ENCODE assay signal across 4 cellular contexts in the genomic region with DNA sequence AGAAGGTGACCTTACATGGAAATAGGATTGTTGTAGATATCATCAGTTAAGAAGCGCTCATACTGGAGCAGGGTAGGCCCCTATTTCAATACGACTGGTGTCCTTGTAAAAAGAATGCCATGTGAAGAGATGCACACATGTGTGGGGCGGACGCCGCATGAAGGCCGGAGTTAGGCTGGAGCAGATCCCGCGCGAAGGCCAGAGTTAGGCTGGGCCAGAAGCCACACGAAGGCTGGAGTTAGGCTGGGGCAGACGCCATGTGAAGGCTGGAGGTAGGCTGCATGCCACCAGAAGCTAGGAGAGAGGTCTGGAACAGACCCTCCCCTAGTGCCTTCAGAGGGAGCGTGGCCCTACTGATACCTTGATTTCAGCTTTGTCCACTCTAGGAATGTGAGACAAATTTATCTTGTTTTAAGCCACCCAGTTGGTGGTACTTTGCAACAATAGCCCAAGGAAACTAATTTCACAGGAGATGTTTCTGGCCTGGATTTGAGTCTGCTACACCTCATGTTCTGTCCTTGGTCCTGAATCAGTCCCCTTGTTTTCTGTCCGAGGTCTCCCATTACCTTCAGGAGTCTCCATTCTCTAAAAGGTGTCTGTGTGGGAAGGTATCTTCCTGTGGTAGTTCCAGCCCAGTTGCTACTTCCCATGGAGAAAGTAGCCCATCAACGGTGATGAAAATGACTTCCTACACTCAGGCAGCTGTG.
TF ChIP-seq lines count a peak whose summit lies in the region.

No MANE protein-coding gene starts in this region.

TF ChIP-seq in HEK293, 187 proteins besides CTCF, POLR2A, EP300 and RAD21 (continued from another document):
- peak; percentile 94 for TF ChIP-seq REST (tag by site-specific recombination; IDR thresholded peaks at IDR 0.05)
TF ChIP-seq in HEK293: peak in this region for 1.

TF ChIP-seq in GM12878, 131 proteins besides CTCF, POLR2A, EP300 and RAD21 (continued from another document):
- TF ChIP-seq REST (IDR thresholded peaks at IDR 0.05; ENCODE audit: low read depth, low read length): peak; percentile 69; the same call in 1 of the 2 replicates

TF ChIP-seq in HepG2, 621 proteins besides CTCF, POLR2A, EP300 and RAD21 (continued from another document):
- TF ChIP-seq, protein P1, sequence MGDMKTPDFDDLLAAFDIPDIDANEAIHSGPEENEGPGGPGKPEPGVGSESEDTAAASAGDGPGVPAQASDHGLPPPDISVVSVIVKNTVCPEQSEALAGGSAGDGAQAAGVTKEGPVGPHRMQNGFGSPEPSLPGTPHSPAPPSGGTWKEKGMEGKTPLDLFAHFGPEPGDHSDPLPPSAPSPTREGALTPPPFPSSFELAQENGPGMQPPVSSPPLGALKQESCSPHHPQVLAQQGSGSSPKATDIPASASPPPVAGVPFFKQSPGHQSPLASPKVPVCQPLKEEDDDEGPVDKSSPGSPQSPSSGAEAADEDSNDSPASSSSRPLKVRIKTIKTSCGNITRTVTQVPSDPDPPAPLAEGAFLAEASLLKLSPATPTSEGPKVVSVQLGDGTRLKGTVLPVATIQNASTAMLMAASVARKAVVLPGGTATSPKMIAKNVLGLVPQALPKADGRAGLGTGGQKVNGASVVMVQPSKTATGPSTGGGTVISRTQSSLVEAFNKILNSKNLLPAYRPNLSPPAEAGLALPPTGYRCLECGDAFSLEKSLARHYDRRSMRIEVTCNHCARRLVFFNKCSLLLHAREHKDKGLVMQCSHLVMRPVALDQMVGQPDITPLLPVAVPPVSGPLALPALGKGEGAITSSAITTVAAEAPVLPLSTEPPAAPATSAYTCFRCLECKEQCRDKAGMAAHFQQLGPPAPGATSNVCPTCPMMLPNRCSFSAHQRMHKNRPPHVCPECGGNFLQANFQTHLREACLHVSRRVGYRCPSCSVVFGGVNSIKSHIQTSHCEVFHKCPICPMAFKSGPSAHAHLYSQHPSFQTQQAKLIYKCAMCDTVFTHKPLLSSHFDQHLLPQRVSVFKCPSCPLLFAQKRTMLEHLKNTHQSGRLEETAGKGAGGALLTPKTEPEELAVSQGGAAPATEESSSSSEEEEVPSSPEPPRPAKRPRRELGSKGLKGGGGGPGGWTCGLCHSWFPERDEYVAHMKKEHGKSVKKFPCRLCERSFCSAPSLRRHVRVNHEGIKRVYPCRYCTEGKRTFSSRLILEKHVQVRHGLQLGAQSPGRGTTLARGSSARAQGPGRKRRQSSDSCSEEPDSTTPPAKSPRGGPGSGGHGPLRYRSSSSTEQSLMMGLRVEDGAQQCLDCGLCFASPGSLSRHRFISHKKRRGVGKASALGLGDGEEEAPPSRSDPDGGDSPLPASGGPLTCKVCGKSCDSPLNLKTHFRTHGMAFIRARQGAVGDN (CRISPR knock-in tag; IDR thresholded peaks at IDR 0.05): peak; percentile 61
- TF ChIP-seq REST (IDR thresholded peaks at IDR 0.05; ENCODE audit: borderline replicate concordance in 1 of 2, low read depth in 1 of 2, low read length in 2 of 2) (peak; percentile 34 to 92), WIZ (CRISPR knock-in tag; IDR thresholded peaks at IDR 0.05) (0 out of 2 replicates have a peak, but pooled peaks have one; percentile 23), KMT2A (CRISPR knock-in tag; IDR thresholded peaks at IDR 0.05) (no peak), JUN (CRISPR knock-in tag; IDR thresholded peaks at IDR 0.05) (no peak), MIER2 (CRISPR knock-in tag; IDR thresholded peaks at IDR 0.05) (peak; percentile 93), DR1 (CRISPR knock-in tag; IDR thresholded peaks at IDR 0.05) (no peak), PBX2 (CRISPR knock-in tag; IDR thresholded peaks at IDR 0.05) (no peak)
- TF ChIP-seq, protein P2, sequence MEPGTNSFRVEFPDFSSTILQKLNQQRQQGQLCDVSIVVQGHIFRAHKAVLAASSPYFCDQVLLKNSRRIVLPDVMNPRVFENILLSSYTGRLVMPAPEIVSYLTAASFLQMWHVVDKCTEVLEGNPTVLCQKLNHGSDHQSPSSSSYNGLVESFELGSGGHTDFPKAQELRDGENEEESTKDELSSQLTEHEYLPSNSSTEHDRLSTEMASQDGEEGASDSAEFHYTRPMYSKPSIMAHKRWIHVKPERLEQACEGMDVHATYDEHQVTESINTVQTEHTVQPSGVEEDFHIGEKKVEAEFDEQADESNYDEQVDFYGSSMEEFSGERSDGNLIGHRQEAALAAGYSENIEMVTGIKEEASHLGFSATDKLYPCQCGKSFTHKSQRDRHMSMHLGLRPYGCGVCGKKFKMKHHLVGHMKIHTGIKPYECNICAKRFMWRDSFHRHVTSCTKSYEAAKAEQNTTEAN (CRISPR knock-in tag; conservative IDR thresholded peaks at IDR 0.05): no peak

TF ChIP-seq in HEK293T, 16 proteins besides CTCF, POLR2A, EP300 and RAD21 (continued from another document):
- TF ChIP-seq ZNF384 (IDR thresholded peaks at IDR 0.05) (no peak), SUZ12 (IDR thresholded peaks at IDR 0.05) (no peak), L3MBTL2 (conservative IDR thresholded peaks at IDR 0.05) (no peak), NFRKB (IDR thresholded peaks at IDR 0.05) (no peak), FOXK2 (IDR thresholded peaks at IDR 0.05) (no peak), FOXM1 (IDR thresholded peaks at IDR 0.05; ENCODE audit: borderline replicate concordance) (no peak), LEF1 (IDR thresholded peaks at IDR 0.05; ENCODE audit: borderline replicate concordance) (no peak), TARDBP (IDR thresholded peaks at IDR 0.05) (no peak), HDGF (IDR thresholded peaks at IDR 0.05; ENCODE audit: borderline replicate concordance) (no peak), FOXA1 (IDR thresholded peaks at IDR 0.05) (no peak)
TF ChIP-seq in HEK293T: peak in this region for 0.
